1 cellular context compared by ENCODE assay signal in genomic region chr10:110671788-110672579, GRCh38.
TF ChIP-seq lines count a peak whose summit lies in the region.

No MANE protein-coding gene starts in this region.

TF ChIP-seq in WTC11, 78 proteins besides CTCF, POLR2A, EP300 and RAD21 (continued from another document):
- TF ChIP-seq PRDM15 (CRISPR knock-in tag; IDR thresholded peaks at IDR 0.05), result peak; percentile 71; the same call in 1 of the 2 replicates
- TF ChIP-seq CREM (CRISPR knock-in tag; IDR thresholded peaks at IDR 0.05), result no peak
- TF ChIP-seq NFATC4 (CRISPR knock-in tag; IDR thresholded peaks at IDR 0.05), result no peak
- TF ChIP-seq FOXP1 (CRISPR knock-in tag; IDR thresholded peaks at IDR 0.05; ENCODE audit: borderline replicate concordance), result peak; percentile 11; the same call in 1 of the 2 replicates
- TF ChIP-seq ZNF263 (CRISPR knock-in tag; IDR thresholded peaks at IDR 0.05; ENCODE audit: low read depth), result no peak
